ENCODE assay signal across 10 cellular contexts in genomic region chr3:31004025-31004678, GRCh38.
A peak's percentile ranks its signal among the peaks of the same experiment; 100 is the strongest.
DNase-seq lines count a peak whose midpoint lies in the region; ATAC-seq and TF ChIP-seq lines count a peak whose summit lies in the region.
"Had no signal": no experiment of that assay in that cellular context is flagged by ENCODE, and none has a peak within 500 bp of the region (broad histone marks: within the 10 kb centered on the region; RNA-seq: fewer than 3 reads in every experiment).

No MANE protein-coding gene starts in this region.

- no peaks in the 10 kb centered on the region for H3K27me3 ChIP-seq in PC-3 (ENCODE audit: low read length)

- no peak overlapping the region for H3K9ac ChIP-seq in PC-3 (ENCODE audit: low read length)

- intact Hi-C loops in PC-3 (cut with micrococcal nuclease), result no loop called here

- no peaks in the 10 kb centered on the region for H4K20me1 ChIP-seq in PC-3 (ENCODE audit: low read length)

- H3K4me2 ChIP-seq in PC-3 (ENCODE audit: low read length), result no peak overlapping the region

- no TSS peak for BruUV-seq in PC-3 (replicated peaks; lab: Mats Ljungman, UMichigan)

- POLR2A ChIA-PET in PC-3 (lab: Charles Lee; ENCODE audit: unreplicated experiment), result no interaction called here

- no peak overlapping the region for H2AFZ ChIP-seq in PC-3 (ENCODE audit: low read length)

- no peaks in the 10 kb centered on the region for H3K79me2 ChIP-seq in PC-3 (ENCODE audit: low read length)

- no peak for TF ChIP-seq CTCF in HFF-Myc (IDR thresholded peaks at IDR 0.05; ENCODE audit: low read depth, low read length, missing control alignments)
- no peak for TF ChIP-seq CTCF in PC-3 (conservative IDR thresholded peaks at IDR 0.05; ENCODE audit: low read depth, low read length)

- H3K9me3 ChIP-seq in PC-3 (ENCODE audit: low read length), result no peaks in the 10 kb centered on the region

- peaks cover 11% of the 10 kb centered on the region for H3K4me1 ChIP-seq in PC-3 (ENCODE audit: insufficient read depth, low read length)

- ATAC-seq in PC-3, result no peak
- no peak for ATAC-seq in activated CD4-positive, CD25-positive, alpha-beta regulatory T cell treated with anti-CD3 and anti-CD28 coated beads, Interleukin-2, amount 50 U/mL, for 24 hours
- ATAC-seq in GM21526 (IDR thresholded peaks at IDR 0.05; ENCODE audit: low FRiP score, unreplicated experiment), result no peak

- no peaks in the 10 kb centered on the region for H3F3A ChIP-seq in PC-3 (ENCODE audit: low read length, unreplicated experiment)

- no peaks in the 10 kb centered on the region for H3K36me3 ChIP-seq in PC-3 (ENCODE audit: low read depth, low read length)

- no peak overlapping the region for H3K4me3 ChIP-seq in HFF-Myc (replicated peaks; ENCODE audit: low read depth, low read length)
- H3K4me3 ChIP-seq in PC-3 (ENCODE audit: low read length), result no peak overlapping the region
- H3K4me3 ChIP-seq: SK-N-MC, skin epidermis had no signal

- peak; percentile 99 for DNase-seq in GM04503 (ENCODE audit: low read depth)
- DNase-seq in HFF-Myc (ENCODE audit: extremely low read depth, low read depth), result peak; percentile 14
- DNase-seq in PC-3, result peak; percentile 52
- peak; percentile 89 for DNase-seq in iris pigment epithelial cell (ENCODE audit: low read depth)
- no peak for DNase-seq in HT-29 (ENCODE audit: low spot score)
- no peak for DNase-seq in stimulated activated naive CD4-positive, alpha-beta T cell (lab: John Stamatoyannopoulos, UW)

- no peak overlapping the region for H3K27ac ChIP-seq in PC-3 (ENCODE audit: low read length)
- H3K27ac ChIP-seq: SK-N-MC had no signal

- CTCF ChIA-PET in PC-3 (lab: Charles Lee), result no interaction called here

- H3K9me2 ChIP-seq in PC-3 (replicated peaks; ENCODE audit: low read length), result no peaks in the 10 kb centered on the region

Comparison
In these comparisons a context has a peak if more than half of its experiments do, and no peak if none do; other contexts are left out.
1. DNase-seq: peak in GM04503 (single experiment), HFF-Myc (single experiment), PC-3 (single experiment) and iris pigment epithelial cell (single experiment); none in HT-29 (single experiment) and stimulated activated naive CD4-positive, alpha-beta T cell (0 of 6).